ENCODE assay signal across 17 cellular contexts in the genomic region with DNA sequence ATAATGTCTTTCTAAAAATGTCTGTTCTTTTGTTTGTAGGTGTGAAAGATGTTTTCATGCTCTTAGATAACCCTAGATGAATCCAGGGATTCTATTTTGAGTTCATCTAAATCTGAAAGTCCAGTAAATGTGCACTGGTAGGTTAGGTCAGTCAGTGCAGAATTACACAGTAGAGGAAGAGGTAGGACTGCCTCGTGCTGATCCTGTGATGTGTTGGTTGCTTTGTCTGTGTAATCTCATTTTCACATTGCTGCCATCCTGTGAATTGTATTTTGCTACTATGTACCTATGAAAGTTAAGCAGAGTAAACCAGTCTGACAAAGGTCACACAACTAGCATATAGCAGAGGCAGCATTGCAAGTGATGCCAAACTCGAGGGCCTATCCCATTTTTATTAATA. TPM values are rescaled to one million over a fixed set of nuclear protein-coding genes. Genes with fewer than 3 reads are reported as not detected.
DNase-seq lines count a peak whose midpoint lies in the region; ATAC-seq and TF ChIP-seq lines count a peak whose summit lies in the region.
"Had no signal": no experiment of that assay in that cellular context is flagged by ENCODE, and none has a peak within 500 bp of the region (broad histone marks: within the 10 kb centered on the region; RNA-seq: fewer than 3 reads in every experiment).

No MANE protein-coding gene starts in this region.

- TF ChIP-seq POLR2A in heart left ventricle (IDR thresholded peaks at IDR 0.05) = no peak

- H3K36me3 ChIP-seq in heart left ventricle (peaks cover 0 to 53% (median 27%) of the 10 kb centered on the region in 9 donors), right atrium auricular region (peaks cover 9% of the 10 kb centered on the region), PC-9 (ENCODE audit: low read depth) (peaks cover 75% of the 10 kb centered on the region), liver (ENCODE audit: control insufficient read depth in 4 of 4, insufficient read depth in 3 of 4, low read depth in 1 of 4, low read length in 3 of 4) (peaks cover 0 to 10% (median 9%) of the 10 kb centered on the region in 4 donors)

- TF ChIP-seq RAD21 in liver (IDR thresholded peaks at IDR 0.05) = no peak

- no peaks in the 10 kb centered on the region for H3K9me3 Mint-ChIP-seq in stimulated activated effector memory CD8-positive, alpha-beta T cell treated with anti-CD3 and anti-CD28 coated beads, Interleukin-12 subunit alpha, Interleukin-12 subunit beta, amount 100 ng/mL, for 72 hours
- no peaks in the 10 kb centered on the region for H3K9me3 Mint-ChIP-seq in activated CD8-positive, alpha-beta T cell treated with anti-CD3 and anti-CD28 coated beads for 36 hours

- H3K4me3 Mint-ChIP-seq in stimulated activated effector memory CD8-positive, alpha-beta T cell treated with anti-CD3 and anti-CD28 coated beads, Interleukin-12 subunit alpha, Interleukin-12 subunit beta, amount 100 ng/mL, for 72 hours = no peak overlapping the region
- no peak overlapping the region for H3K4me3 Mint-ChIP-seq in activated CD8-positive, alpha-beta T cell treated with anti-CD3 and anti-CD28 coated beads for 36 hours

- CTCF ChIA-PET in PC-9 (lab: Charles Lee) = no interaction called here
- CTCF ChIA-PET in activated CD8-positive, alpha-beta T cell treated with anti-CD3 and anti-CD28 coated beads for 36 hours (lab: Charles Lee) = no interaction called here

- no peaks in the 10 kb centered on the region for H3K9me2 ChIP-seq in PC-9 (ENCODE audit: insufficient read depth)

- H3K27me3 Mint-ChIP-seq in activated CD8-positive, alpha-beta T cell treated with anti-CD3 and anti-CD28 coated beads for 36 hours = no peaks in the 10 kb centered on the region

- peaks cover 49% of the 10 kb centered on the region for H3F3A ChIP-seq in PC-9 (ENCODE audit: insufficient read depth, low read depth)

- BruUV-seq in PC-9 (replicated peaks; lab: Mats Ljungman, UMichigan) = no TSS peak

- H3K4me1 Mint-ChIP-seq in stimulated activated effector memory CD8-positive, alpha-beta T cell treated with anti-CD3 and anti-CD28 coated beads, Interleukin-12 subunit alpha, Interleukin-12 subunit beta, amount 100 ng/mL, for 72 hours = peaks cover 37% of the 10 kb centered on the region
- peaks cover 22% of the 10 kb centered on the region for H3K4me1 Mint-ChIP-seq in activated CD8-positive, alpha-beta T cell treated with anti-CD3 and anti-CD28 coated beads for 36 hours (ENCODE audit: low read depth)

- peak overlapping the region; percentile 44 for H3K27ac Mint-ChIP-seq in stimulated activated effector memory CD8-positive, alpha-beta T cell treated with anti-CD3 and anti-CD28 coated beads, Interleukin-12 subunit alpha, Interleukin-12 subunit beta, amount 100 ng/mL, for 72 hours
- H3K27ac Mint-ChIP-seq in activated CD8-positive, alpha-beta T cell treated with anti-CD3 and anti-CD28 coated beads for 36 hours = no peak overlapping the region

- H3K27me3 ChIP-seq in heart left ventricle = no peaks in the 10 kb centered on the region
- H3K27me3 ChIP-seq in right atrium auricular region = no peaks in the 10 kb centered on the region
- H3K27me3 ChIP-seq in PC-9 (ENCODE audit: insufficient read depth, low read depth) = no peaks in the 10 kb centered on the region
- H3K27me3 ChIP-seq in liver (ENCODE audit: control insufficient read depth in 4 of 4, insufficient read depth in 4 of 4, low read length in 3 of 4) = no peaks in the 10 kb centered on the region
- H3K27me3 ChIP-seq: MG63 had no signal

- ATAC-seq in heart left ventricle = peak in 3 of 4 donors; percentile 9 to 36 (median 24)
- ATAC-seq in stimulated activated effector memory CD8-positive, alpha-beta T cell treated with anti-CD3 and anti-CD28 coated beads, Interleukin-12 subunit alpha, Interleukin-12 subunit beta, amount 100 ng/mL, for 72 hours = no peak
- ATAC-seq in HG03108 (IDR thresholded peaks at IDR 0.05; ENCODE audit: unreplicated experiment) = no peak
- no peak for ATAC-seq in activated CD8-positive, alpha-beta T cell treated with anti-CD3 and anti-CD28 coated beads for 36 hours
- ATAC-seq: K562 had no signal

- no peaks in the 10 kb centered on the region for H4K20me1 ChIP-seq in PC-9 (ENCODE audit: insufficient read depth)

- DNase-seq in heart left ventricle (no peak), right atrium auricular region (ENCODE audit: low spot score) (no peak), PC-9 (no peak), GM19238 (ENCODE audit: insufficient read length, low spot score) (no peak)
- no peak for DNase-seq in stimulated activated effector memory CD8-positive, alpha-beta T cell treated with anti-CD3 and anti-CD28 coated beads, Interleukin-12 subunit alpha, Interleukin-12 subunit beta, amount 100 ng/mL, for 72 hours (ENCODE audit: low spot score in 2 of 2)
- DNase-seq in activated CD8-positive, alpha-beta T cell treated with anti-CD3 and anti-CD28 coated beads for 36 hours = no peak
- DNase-seq: MG63, NCI-H1048, NCI-H1417 treated with DMSO at 0.1 percent for 48 hours, NCI-H187, NCI-H446, NCI-H526, SHP77 had no signal

- H3K36me3 Mint-ChIP-seq in stimulated activated effector memory CD8-positive, alpha-beta T cell treated with anti-CD3 and anti-CD28 coated beads, Interleukin-12 subunit alpha, Interleukin-12 subunit beta, amount 100 ng/mL, for 72 hours = peaks cover 74% of the 10 kb centered on the region
- peaks cover 42% of the 10 kb centered on the region for H3K36me3 Mint-ChIP-seq in activated CD8-positive, alpha-beta T cell treated with anti-CD3 and anti-CD28 coated beads for 36 hours (ENCODE audit: low read depth)

- H3K9me3 ChIP-seq in heart left ventricle = no peaks in the 10 kb centered on the region
- no peaks in the 10 kb centered on the region for H3K9me3 ChIP-seq in right atrium auricular region
- no peaks in the 10 kb centered on the region for H3K9me3 ChIP-seq in PC-9 (ENCODE audit: insufficient read depth, low read depth)
- H3K9me3 ChIP-seq in liver (ENCODE audit: control insufficient read depth in 4 of 4, low read length in 3 of 4) = no peaks in the 10 kb centered on the region

- H3K4me1 ChIP-seq in heart left ventricle (peaks cover 0 to 42% (median 11%) of the 10 kb centered on the region in 12 donors), right atrium auricular region (peaks cover 0 to 36% of the 10 kb centered on the region in 2 donors), PC-9 (replicated peaks; ENCODE audit: insufficient read depth) (peaks cover 16% of the 10 kb centered on the region), liver (ENCODE audit: control insufficient read depth in 4 of 4, insufficient read depth in 4 of 4, low read length in 3 of 4) (peaks cover 2 to 16% (median 9%) of the 10 kb centered on the region in 4 donors)

- TF ChIP-seq CTCF in heart left ventricle (IDR thresholded peaks at IDR 0.05) (no peak), right atrium auricular region (IDR thresholded peaks at IDR 0.05) (no peak), PC-9 (conservative IDR thresholded peaks at IDR 0.05) (no peak), liver (IDR thresholded peaks at IDR 0.05; ENCODE audit: low read depth, low read length, missing input control) (no peak)
- TF ChIP-seq CTCF in activated CD8-positive, alpha-beta T cell treated with anti-CD3 and anti-CD28 coated beads for 36 hours (IDR thresholded peaks at IDR 0.05) = no peak

- peak overlapping the region in 1 of 12 donors; percentile 4 for H3K27ac ChIP-seq in heart left ventricle
- H3K27ac ChIP-seq in right atrium auricular region = no peak overlapping the region
- peak overlapping the region; percentile 40; the same call in 1 of the 2 replicates for H3K27ac ChIP-seq in PC-9
- H3K27ac ChIP-seq in liver (ENCODE audit: low read depth in 1 of 2, low read length in 2 of 2) = peak overlapping the region; percentile 60 to 92
- H3K27ac ChIP-seq: C4-2B had no signal

- H3K79me2 ChIP-seq in PC-9 (ENCODE audit: low read depth) = peaks cover 98% of the 10 kb centered on the region

- H3K9ac ChIP-seq in liver (ENCODE audit: low read depth in 1 of 2, low read length in 2 of 2) = peak overlapping the region in 1 of 2 donors; percentile 72

- POLR2A ChIA-PET in PC-9 (lab: Charles Lee; ENCODE audit: unreplicated experiment) = no interaction called here
- POLR2A ChIA-PET in activated CD8-positive, alpha-beta T cell treated with anti-CD3 and anti-CD28 coated beads for 36 hours (lab: Charles Lee) = no interaction called here

- no peak overlapping the region for H3K4me3 ChIP-seq in heart left ventricle
- no peak overlapping the region for H3K4me3 ChIP-seq in right atrium auricular region
- no peak overlapping the region for H3K4me3 ChIP-seq in PC-9
- no peak overlapping the region for H3K4me3 ChIP-seq in liver (ENCODE audit: low read depth in 1 of 3, low read length in 3 of 3)
- H3K4me3 ChIP-seq: K562, MG63 had no signal

- WGBS in heart left ventricle, 4 donors = 58 to 73% (median 63%) methylated on average over 2 of the region's 2 CpGs
- 48% methylated on average over 2 of the region's 2 CpGs for WGBS in liver

- intact Hi-C loops in heart left ventricle (cut with DNase I) = no loop called here
- intact Hi-C loops in PC-9 (cut with micrococcal nuclease; ENCODE audit: unreplicated experiment) = no loop called here
- intact Hi-C loops in activated CD8-positive, alpha-beta T cell treated with anti-CD3 and anti-CD28 coated beads for 36 hours (cut with micrococcal nuclease) = no loop called here

- no peak overlapping the region for H3K4me2 ChIP-seq in PC-9

- H2AFZ ChIP-seq in PC-9 = no peak overlapping the region

TF ChIP-seq in liver, 16 proteins besides CTCF, POLR2A, EP300 and RAD21:
- TF ChIP-seq TAF1 (conservative IDR thresholded peaks at IDR 0.05) (no peak), FOXA2 (IDR thresholded peaks at IDR 0.05) (peak; percentile 19), RXRA (IDR thresholded peaks at IDR 0.05) (peak; percentile 35 to 62), EGR1 (IDR thresholded peaks at IDR 0.05; ENCODE audit: low read depth in 2 of 2) (no peak), HNF4A (conservative IDR thresholded peaks at IDR 0.05) (peak; percentile 36 to 59)

RNA-seq across cellular contexts. Expression of gene ATXN10, which starts 36.5 kb away (rescaled TPM):
- total RNA-seq in heart left ventricle (100 to 1,000 TPM in 8 of 9 donors, 10 to 100 TPM in 1; 91.0 to 192 (median 155) TPM), right atrium auricular region (10 to 100 TPM; 85.3 to 88.5 TPM), PC-9 (2021) (275 and 303 TPM in 2 replicates), liver (100 to 1,000 TPM in 1 of 2 donors, 10 to 100 TPM in 1; 66.6 to 100 TPM)
- polyA plus RNA-seq in heart left ventricle (100 to 1,000 TPM in 1 of 2 donors, 10 to 100 TPM in 1; 55.0 to 111 TPM), liver (10 to 100 TPM; 34.9 to 72.9 TPM)
- total RNA-seq in activated CD8-positive, alpha-beta T cell treated with anti-CD3 and anti-CD28 coated beads for 36 hours = 100 to 1,000 TPM; 114 to 121 TPM

Comparison
In these comparisons a context has a peak if more than half of its experiments do, and no peak if none do; other contexts are left out.
1. ATAC-seq: peak in heart left ventricle (3 of 4); none in stimulated activated effector memory CD8-positive, alpha-beta T cell treated with anti-CD3 and anti-CD28 coated beads, Interleukin-12 subunit alpha, Interleukin-12 subunit beta, amount 100 ng/mL, for 72 hours (single experiment), HG03108 (single experiment) and activated CD8-positive, alpha-beta T cell treated with anti-CD3 and anti-CD28 coated beads for 36 hours (single experiment).
2. H3K27ac ChIP-seq: peak in PC-9 (single experiment) and liver (2 of 2); none in right atrium auricular region (0 of 2).